8 cellular contexts compared by ENCODE assay signal in genomic region chr21:33544451-33544850, GRCh38. TPM values are rescaled to one million over a fixed set of nuclear protein-coding genes. Genes with fewer than 3 reads are reported as not detected.
DNase-seq lines count a peak whose midpoint lies in the region; ATAC-seq and TF ChIP-seq lines count a peak whose summit lies in the region.

No MANE protein-coding gene starts in this region.

- intact Hi-C loops in gastrocnemius medialis (cut with DNase I; ENCODE audit: low total_unique reads) (loop anchor here (2.0 to 5.0 kb wide), 2 partner anchors 60 to 772 kb away; partner anchors contain the start of gene PAXBP1), body of pancreas (cut with DNase I) (no loop called here)

- H3K27me3 ChIP-seq in gastrocnemius medialis, result no peaks in the 10 kb centered on the region
- H3K27me3 ChIP-seq in body of pancreas, result no peaks in the 10 kb centered on the region

- peak overlapping the region; percentile 86 for H3K4me3 ChIP-seq in GM12865 (ENCODE audit: low read depth, low read length)
- peak overlapping the region; percentile 99 for H3K4me3 ChIP-seq in SK-N-MC
- peak overlapping the region; percentile 92 for H3K4me3 ChIP-seq in fibroblast of pulmonary artery (replicated peaks; ENCODE audit: low read depth, low read length)
- peak overlapping the region; percentile 68 to 85 (median 74) for H3K4me3 ChIP-seq in gastrocnemius medialis
- peak overlapping the region in 1 of 2 donors; percentile 69 for H3K4me3 ChIP-seq in body of pancreas

- peaks cover 31 to 38% of the 10 kb centered on the region in 2 donors for H3K4me1 ChIP-seq in gastrocnemius medialis
- peaks cover 33% of the 10 kb centered on the region for H3K4me1 ChIP-seq in body of pancreas

- in situ Hi-C loops in gastrocnemius medialis (cut with MboI; ENCODE audit: low sequenced_read_pairs in 4 of 4), result loop anchor here in 1 of 4 donors (25.0 kb wide), 1 partner anchor 782 kb away; the partner anchor contains the start of gene PAXBP1

- TF ChIP-seq POLR2A in gastrocnemius medialis (IDR thresholded peaks at IDR 0.05) (no peak), body of pancreas (IDR thresholded peaks at IDR 0.05) (no peak)

- ATAC-seq in gastrocnemius medialis (no peak), body of pancreas (no peak)

- H3K36me3 ChIP-seq in SK-N-MC (ENCODE audit: insufficient read depth, low read length), result peaks cover 52% of the 10 kb centered on the region
- peaks cover 0 to 28% of the 10 kb centered on the region in 2 donors for H3K36me3 ChIP-seq in gastrocnemius medialis
- H3K36me3 ChIP-seq in body of pancreas (replicated peaks in 1 of 2; ENCODE audit: insufficient read depth in 1 of 2, low read depth in 2 of 2), result peaks cover 0 to 6% of the 10 kb centered on the region in 2 donors

- H3K9me3 ChIP-seq in SK-N-MC (ENCODE audit: low read depth, low read length), result no peaks in the 10 kb centered on the region
- H3K9me3 ChIP-seq in gastrocnemius medialis, result no peaks in the 10 kb centered on the region
- H3K9me3 ChIP-seq in body of pancreas, result no peaks in the 10 kb centered on the region

- H3K27ac ChIP-seq in SK-N-MC (no peak overlapping the region), gastrocnemius medialis (peak overlapping the region; percentile 95 to 99 (median 99)), body of pancreas (peak overlapping the region in 2 of 4 donors; percentile 98 to 99)

- WGBS in body of pancreas, 2 donors, result 1 to 4% methylated on average over 5 of the region's 5 CpGs

- peak overlapping the region; percentile 98 for H3K9ac ChIP-seq in SK-N-MC (ENCODE audit: insufficient read length)

- TF ChIP-seq CTCF in GM12865 (IDR thresholded peaks at IDR 0.05; ENCODE audit: insufficient read depth, low read depth, low read length, missing control alignments) (no peak), fibroblast of pulmonary artery (IDR thresholded peaks at IDR 0.05; ENCODE audit: low read length, missing control alignments) (no peak), gastrocnemius medialis (IDR thresholded peaks at IDR 0.05 in 4 of 5, conservative IDR thresholded peaks at IDR 0.05 in 1 of 5) (no peak), body of pancreas (IDR thresholded peaks at IDR 0.05) (no peak)

- DNase-seq in GM12865 (ENCODE audit: low read depth), result no peak
- no peak for DNase-seq in SK-N-MC (ENCODE audit: low read depth, low spot score)
- DNase-seq in fibroblast of pulmonary artery (ENCODE audit: low read depth), result no peak
- no peak for DNase-seq in gastrocnemius medialis
- no peak for DNase-seq in body of pancreas
- no peak for DNase-seq in mesenteric fat pad (ENCODE audit: low spot score)
- no peak for DNase-seq in occipital lobe (lab: John Stamatoyannopoulos, UW)
- DNase-seq in NCI-H748 treated with DMSO at 0.1 percent for 48 hours (lab: John Stamatoyannopoulos, UW), result no peak

RNA-seq across cellular contexts. Expression of gene SON, which starts 1.6 kb away (rescaled TPM):
- total RNA-seq in gastrocnemius medialis (100 to 1,000 TPM; 109 to 390 (median 126) TPM), body of pancreas (100 to 1,000 TPM; 118 to 235 TPM), mesenteric fat pad (258 TPM), occipital lobe (119 TPM)

RNA-seq across cellular contexts. Expression of gene GART, which starts 2.5 kb away (rescaled TPM):
- total RNA-seq in gastrocnemius medialis, result 10 to 100 TPM; 46.3 to 97.5 (median 55.4) TPM
- 10 to 100 TPM; 36.3 to 62.0 TPM for total RNA-seq in body of pancreas
- 99.0 TPM for total RNA-seq in mesenteric fat pad
- total RNA-seq in occipital lobe, result 88.7 TPM

RNA-seq across cellular contexts. Expression of gene DONSON, which starts 44.0 kb away (rescaled TPM):
- total RNA-seq in gastrocnemius medialis (1 to 10 TPM; 3.6 to 5.3 (median 4.2) TPM), body of pancreas (1 to 10 TPM; 5.6 to 6.5 TPM), mesenteric fat pad (5.7 TPM), occipital lobe (21.7 TPM)

RNA-seq across cellular contexts. Expression of gene DNAJC28, which starts 52.9 kb away (rescaled TPM):
- 1 to 10 TPM; 1.5 to 3.4 (median 2.5) TPM for total RNA-seq in gastrocnemius medialis
- 1 to 10 TPM; 1.3 to 2.3 TPM for total RNA-seq in body of pancreas
- 1.6 TPM for total RNA-seq in mesenteric fat pad
- total RNA-seq in occipital lobe, result 6.4 TPM
